14 cellular contexts compared by ENCODE assay signal in the genomic region with DNA sequence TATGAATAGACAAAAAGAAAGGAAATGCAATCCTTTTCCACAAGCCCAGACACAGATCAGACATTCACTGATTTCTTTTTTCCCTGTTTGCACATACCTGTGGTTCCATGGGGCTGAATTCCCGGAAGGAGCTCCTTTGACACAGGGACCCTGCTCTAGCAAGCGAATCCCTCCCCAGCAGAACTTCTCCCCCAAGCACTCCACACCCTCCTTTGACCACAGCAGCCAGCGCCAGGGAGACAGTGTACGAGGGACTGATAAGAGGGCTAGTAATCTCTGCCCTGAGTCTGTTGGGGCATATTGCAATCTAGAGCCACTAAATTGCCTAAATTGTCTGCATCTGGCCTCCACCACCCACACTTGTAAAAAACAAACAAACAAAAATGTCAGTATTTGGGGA.
"Had no signal": no experiment of that assay in that cellular context is flagged by ENCODE, and none has a peak within 500 bp of the region (broad histone marks: within the 10 kb centered on the region; RNA-seq: fewer than 3 reads in every experiment).

No MANE protein-coding gene starts in this region.

- H3K4me3 ChIP-seq: esophagus squamous epithelium, heart left ventricle, left ventricle myocardium inferior, stomach, thoracic aorta had no signal

- ATAC-seq: activated CD4-positive, CD25-positive, alpha-beta regulatory T cell treated with anti-CD3 and anti-CD28 coated beads, Interleukin-2, amount 50 U/mL, for 24 hours; activated CD8-positive, alpha-beta memory T cell treated with anti-CD3 and anti-CD28 coated beads, Interleukin-2, amount 10 ng/mL, durations not matched to agents 7 days and 5 days; heart left ventricle had no signal

- DNase-seq: activated CD4-positive, alpha-beta T cell treated with anti-CD3 and anti-CD28 coated beads, Interleukin-2, amount 50 U/mL, for 48 hours; activated CD8-positive, alpha-beta memory T cell treated with anti-CD3 and anti-CD28 coated beads, Interleukin-2, amount 10 ng/mL, durations not matched to agents 7 days and 5 days; activated gamma-delta T cell; activated T-cell treated with anti-CD3 and anti-CD28 coated beads, Interleukin-2, amount 50 U/mL, for 48 hours; amygdala; dermis blood vessel endothelial cell; esophagus squamous epithelium; heart left ventricle; kidney; left ventricle myocardium inferior; stomach had no signal

- H3K27ac Mint-ChIP-seq: activated CD8-positive, alpha-beta memory T cell treated with anti-CD3 and anti-CD28 coated beads, Interleukin-2, amount 10 ng/mL, durations not matched to agents 7 days and 5 days; activated naive CD8-positive, alpha-beta T cell had no signal

- H3K9me3 ChIP-seq: thoracic aorta had no signal

- H3K36me3 Mint-ChIP-seq: activated CD8-positive, alpha-beta memory T cell treated with anti-CD3 and anti-CD28 coated beads, Interleukin-2, amount 10 ng/mL, durations not matched to agents 7 days and 5 days; activated naive CD8-positive, alpha-beta T cell had no signal

- H3K4me3 Mint-ChIP-seq: activated CD8-positive, alpha-beta memory T cell treated with anti-CD3 and anti-CD28 coated beads, Interleukin-2, amount 10 ng/mL, durations not matched to agents 7 days and 5 days; activated naive CD8-positive, alpha-beta T cell had no signal

- H3K36me3 ChIP-seq: esophagus squamous epithelium, heart left ventricle, left ventricle myocardium inferior, stomach, thoracic aorta had no signal

- H3K27me3 Mint-ChIP-seq: activated CD8-positive, alpha-beta memory T cell treated with anti-CD3 and anti-CD28 coated beads, Interleukin-2, amount 10 ng/mL, durations not matched to agents 7 days and 5 days had no signal

- H3K27me3 ChIP-seq: stomach had no signal

- H3K4me1 ChIP-seq: heart left ventricle, left ventricle myocardium inferior, stomach had no signal

- H3K27ac ChIP-seq: esophagus squamous epithelium, heart left ventricle, left ventricle myocardium inferior, stomach, thoracic aorta had no signal

- H3K4me1 Mint-ChIP-seq: activated CD8-positive, alpha-beta memory T cell treated with anti-CD3 and anti-CD28 coated beads, Interleukin-2, amount 10 ng/mL, durations not matched to agents 7 days and 5 days had no signal
